Comparison of ENCODE assay signal across 1 cellular context in genomic region chr6:43172127-43173007, GRCh38.
TF ChIP-seq lines count a peak whose summit lies in the region.

No MANE protein-coding gene starts in this region.

TF ChIP-seq in HepG2, 621 proteins besides CTCF, POLR2A, EP300 and RAD21 (continued from another document):
- 0 out of 2 replicates have a peak, but pooled peaks have one; percentile 27 for TF ChIP-seq PHF21A (CRISPR knock-in tag; IDR thresholded peaks at IDR 0.05)
- no peak for TF ChIP-seq RXRA (CRISPR knock-in tag; IDR thresholded peaks at IDR 0.05)
TF ChIP-seq in HepG2: peak in this region for 113.
